28 cellular contexts compared by ENCODE assay signal in the genomic region with DNA sequence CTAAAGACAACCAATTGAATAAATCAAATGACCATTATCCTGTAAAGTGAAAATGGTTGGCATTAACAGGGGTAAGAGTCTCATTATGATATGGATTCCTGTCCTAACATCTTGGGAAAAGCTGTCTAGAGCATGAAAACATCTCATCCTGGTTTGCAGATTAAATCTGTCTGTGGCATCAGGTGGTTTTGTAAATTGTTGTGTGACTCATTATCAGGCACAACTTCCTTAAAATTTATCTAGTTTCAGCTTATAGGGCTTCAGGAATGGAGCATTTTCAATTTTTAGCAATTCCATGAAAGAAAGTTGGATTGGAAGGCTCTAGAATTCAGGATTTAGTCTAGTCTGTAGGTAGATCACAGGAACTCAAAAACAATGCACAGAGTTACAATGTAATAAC. TPM values are rescaled to one million over a fixed set of nuclear protein-coding genes. Genes with fewer than 3 reads are reported as not detected.
"Had no signal": no experiment of that assay in that cellular context is flagged by ENCODE, and none has a peak within 500 bp of the region (broad histone marks: within the 10 kb centered on the region; RNA-seq: fewer than 3 reads in every experiment).

No MANE protein-coding gene starts in this region.

- FAIRE-seq: endometrium, islet of Langerhans, keratinocyte had no signal

- H3K4me1 ChIP-seq: gastrocnemius medialis, left lung, lower lobe of right lung had no signal

- H3K9me3 ChIP-seq: esophagus squamous epithelium, gastrocnemius medialis, lower lobe of right lung had no signal

- H3K27ac ChIP-seq: epithelial cell of prostate, esophagus squamous epithelium, gastrocnemius medialis, heart right ventricle, left lung, lower lobe of right lung had no signal

- H3K36me3 ChIP-seq: esophagus squamous epithelium, gastrocnemius medialis, heart right ventricle, left lung, lower lobe of right lung had no signal

- H3K4me3 ChIP-seq: esophagus squamous epithelium, gastrocnemius medialis, heart right ventricle, left lung, lower lobe of right lung, mucosa of descending colon had no signal

- ATAC-seq: effector memory CD8-positive, alpha-beta T cell; esophagus mucosa; gastrocnemius medialis; heart right ventricle; left cardiac atrium; left lung; left ventricle myocardium superior; lower lobe of right lung; mucosa of descending colon; naive thymus-derived CD8-positive, alpha-beta T cell had no signal

- DNase-seq: cortex of kidney; effector CD8-positive, alpha-beta T cell; effector memory CD8-positive, alpha-beta T cell; endodermal cell; erythroblast; esophagus squamous epithelium; foreskin fibroblast; foreskin melanocyte; gastrocnemius medialis; glutamatergic neuron; head of caudate nucleus; heart right ventricle; hippocampal formation; left cardiac atrium; left lung; left ventricle myocardium superior; lower lobe of right lung; mesenchymal stem cell; mucosa of descending colon; naive B cell; naive thymus-derived CD8-positive, alpha-beta T cell had no signal

- H3K27me3 ChIP-seq: esophagus squamous epithelium, gastrocnemius medialis, heart right ventricle, left lung had no signal

RNA-seq across cellular contexts. Expression of a gene that starts 31.1 kb away (rescaled TPM):
- total RNA-seq: left ventricle myocardium superior, myocyte had no signal
- polyA plus RNA-seq: heart right ventricle had no signal

RNA-seq across cellular contexts. Expression of a gene that starts 31.8 kb away (rescaled TPM):
- total RNA-seq: glomerular endothelial cell had no signal
- polyA plus RNA-seq: naive thymus-derived CD8-positive, alpha-beta T cell had no signal
